In the genomic region with DNA sequence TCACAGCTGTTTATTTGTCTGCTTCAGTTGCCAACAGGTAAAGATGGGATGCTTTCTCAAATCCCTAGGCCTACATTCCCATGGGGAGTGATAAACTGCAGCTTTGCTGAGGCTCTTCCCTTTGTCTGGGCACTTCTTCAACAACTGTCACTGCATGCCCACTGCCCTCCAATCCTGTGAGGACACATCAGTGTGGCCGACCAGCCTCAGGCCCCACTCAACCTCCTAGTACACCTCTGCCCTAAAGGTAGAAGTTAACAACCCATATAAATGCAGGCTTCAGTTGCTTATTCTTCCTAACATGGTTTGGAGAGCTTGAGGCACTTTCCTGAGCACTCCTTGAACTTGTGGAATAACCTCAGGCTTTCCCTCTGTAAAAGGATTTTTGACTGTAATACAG, we compare ENCODE assay signal across 36 cellular contexts. TPM values are rescaled to one million over a fixed set of nuclear protein-coding genes. Genes with fewer than 3 reads are reported as not detected.
"Had no signal": no experiment of that assay in that cellular context is flagged by ENCODE, and none has a peak within 500 bp of the region (broad histone marks: within the 10 kb centered on the region; RNA-seq: fewer than 3 reads in every experiment).

No MANE protein-coding gene starts in this region.

- H3K27me3 Mint-ChIP-seq: activated B cell treated with CpG ODN at 0.5 μM for 24 hours; activated CD4-positive, alpha-beta memory T cell treated with anti-CD3 and anti-CD28 coated beads, Interleukin-2, amount 10 ng/mL, durations not matched to agents 7 days and 5 days; activated CD4-positive, alpha-beta T cell treated with anti-CD3 and anti-CD28 coated beads, Interleukin-2, amount 10 ng/mL, durations not matched to agents 24 days and 14 days; activated CD8-positive, alpha-beta memory T cell treated with anti-CD3 and anti-CD28 coated beads, Interleukin-2, amount 10 ng/mL, durations not matched to agents 7 days and 5 days; activated naive CD4-positive, alpha-beta T cell treated with anti-CD3 and anti-CD28 coated beads, Interleukin-2, amount 10 ng/mL, durations not matched to agents 7 days and 5 days; activated naive CD4-positive, alpha-beta T cell treated with anti-CD3 and anti-CD28 coated beads, Interleukin-2, amount 50 U/mL, for 24 hours; activated naive CD8-positive, alpha-beta T cell; activated naive CD8-positive, alpha-beta T cell treated with anti-CD3 and anti-CD28 coated beads, Interleukin-2, amount 10 ng/mL, durations not matched to agents 7 days and 5 days; activated naive CD8-positive, alpha-beta T cell treated with anti-CD3 and anti-CD28 coated beads, Interleukin-2, amount 50 U/mL, for 24 hours; activated T-cell treated with anti-CD3 and anti-CD28 coated beads, Interleukin-2, amount 50 U/mL, for 24 hours; brain; central memory CD8-positive, alpha-beta T cell had no signal

- H3K36me3 Mint-ChIP-seq: activated naive CD8-positive, alpha-beta T cell treated with anti-CD3 and anti-CD28 coated beads, Interleukin-2, amount 10 ng/mL, durations not matched to agents 7 days and 5 days had no signal

- DNase-seq: activated B cell treated with CpG ODN at 0.5 μM for 24 hours; activated CD4-positive, alpha-beta memory T cell treated with anti-CD3 and anti-CD28 coated beads, Interleukin-2, amount 10 ng/mL, durations not matched to agents 7 days and 5 days; activated CD4-positive, alpha-beta T cell treated with anti-CD3 and anti-CD28 coated beads for 4 hours; activated CD4-positive, alpha-beta T cell treated with anti-CD3 and anti-CD28 coated beads, Interleukin-2, amount 10 ng/mL, durations not matched to agents 24 days and 14 days; activated CD4-positive, alpha-beta T cell treated with anti-CD3 and anti-CD28 coated beads, Interleukin-2, amount 50 U/mL, for 1 hour; activated CD4-positive, alpha-beta T cell treated with anti-CD3 and anti-CD28 coated beads, Interleukin-2, amount 50 U/mL, for 48 hours; activated CD4-positive, CD25-positive, alpha-beta regulatory T cell treated with anti-CD3 and anti-CD28 coated beads, Interleukin-2, amount 50 U/mL, for 72 hours; activated CD8-positive, alpha-beta memory T cell treated with anti-CD3 and anti-CD28 coated beads for 24 hours; activated CD8-positive, alpha-beta memory T cell treated with anti-CD3 and anti-CD28 coated beads, Interleukin-2, amount 10 ng/mL, durations not matched to agents 7 days and 5 days; activated CD8-positive, alpha-beta memory T cell treated with anti-CD3 and anti-CD28 coated beads, Interleukin-2, amount 50 U/mL, for 48 hours; activated CD8-positive, alpha-beta T cell treated with anti-CD3 and anti-CD28 coated beads, Interleukin-2, amount 10 ng/mL, durations not matched to agents 7 days and 5 days; activated effector memory CD4-positive, alpha-beta T cell treated with anti-CD3 and anti-CD28 coated beads, Interleukin-2, amount 50 U/mL, for 16 hours; activated naive CD4-positive, alpha-beta T cell treated with anti-CD3 and anti-CD28 coated beads, Interleukin-2, amount 10 ng/mL, durations not matched to agents 7 days and 5 days; activated naive CD4-positive, alpha-beta T cell treated with Interleukin-2 at 50 U/mL for 16 hours; activated naive CD8-positive, alpha-beta T cell treated with anti-CD3 and anti-CD28 coated beads, Interleukin-2, amount 10 ng/mL, durations not matched to agents 7 days and 5 days; activated naive CD8-positive, alpha-beta T cell treated with anti-CD3 and anti-CD28 coated beads, Interleukin-2, amount 50 U/mL, for 24 hours; activated T-cell treated with anti-CD3 and anti-CD28 coated beads, Interleukin-2, amount 50 U/mL, for 24 hours; activated T-cell treated with anti-CD3 and anti-CD28 coated beads, Interleukin-2, amount 50 U/mL, for 48 hours; amygdala; anterior cingulate cortex; caudate nucleus; cerebellar nuclear complex; SW 1271; T-helper 1 cell; T-helper 2 cell; T-helper 9 cell had no signal

- H3K4me3 Mint-ChIP-seq: activated B cell treated with CpG ODN at 0.5 μM for 24 hours; activated CD4-positive, alpha-beta memory T cell treated with anti-CD3 and anti-CD28 coated beads, Interleukin-2, amount 10 ng/mL, durations not matched to agents 7 days and 5 days; activated CD4-positive, alpha-beta T cell treated with anti-CD3 and anti-CD28 coated beads, Interleukin-2, amount 10 ng/mL, durations not matched to agents 24 days and 14 days; activated CD8-positive, alpha-beta memory T cell treated with anti-CD3 and anti-CD28 coated beads, Interleukin-2, amount 10 ng/mL, durations not matched to agents 7 days and 5 days; activated CD8-positive, alpha-beta T cell treated with anti-CD3 and anti-CD28 coated beads, Interleukin-2, amount 10 ng/mL, durations not matched to agents 7 days and 5 days; activated naive CD4-positive, alpha-beta T cell treated with anti-CD3 and anti-CD28 coated beads, Interleukin-2, amount 10 ng/mL, durations not matched to agents 7 days and 5 days; activated naive CD4-positive, alpha-beta T cell treated with anti-CD3 and anti-CD28 coated beads, Interleukin-2, amount 50 U/mL, for 24 hours; activated naive CD8-positive, alpha-beta T cell; activated naive CD8-positive, alpha-beta T cell treated with anti-CD3 and anti-CD28 coated beads, Interleukin-2, amount 10 ng/mL, durations not matched to agents 7 days and 5 days; activated naive CD8-positive, alpha-beta T cell treated with anti-CD3 and anti-CD28 coated beads, Interleukin-2, amount 50 U/mL, for 24 hours; activated T-cell treated with anti-CD3 and anti-CD28 coated beads, Interleukin-2, amount 50 U/mL, for 24 hours; brain; central memory CD8-positive, alpha-beta T cell; T-helper 1 cell treated with Interleukin-12 subunit alpha and Interleukin-12 subunit beta and Interleukin-4 antibody, amounts not matched to agents 30 μg/mL and 1 μg/mL, for 36 hours; T-helper 2 cell treated with Interferon-gamma antibody and Interleukin-4, amounts not matched to agents 5 μg/mL and 100 μg/mL, for 36 hours had no signal

- H3K9me3 ChIP-seq: ascending aorta had no signal

- H3K27ac ChIP-seq: ascending aorta, cardiac muscle cell, VCaP had no signal

- H3K36me3 ChIP-seq: cardiac muscle cell had no signal

- H3K27ac Mint-ChIP-seq: activated B cell treated with CpG ODN at 0.5 μM for 24 hours; activated CD4-positive, alpha-beta memory T cell treated with anti-CD3 and anti-CD28 coated beads, Interleukin-2, amount 10 ng/mL, durations not matched to agents 7 days and 5 days; activated CD4-positive, alpha-beta T cell treated with anti-CD3 and anti-CD28 coated beads, Interleukin-2, amount 10 ng/mL, durations not matched to agents 24 days and 14 days; activated CD8-positive, alpha-beta memory T cell treated with anti-CD3 and anti-CD28 coated beads, Interleukin-2, amount 10 ng/mL, durations not matched to agents 7 days and 5 days; activated CD8-positive, alpha-beta T cell treated with anti-CD3 and anti-CD28 coated beads, Interleukin-2, amount 10 ng/mL, durations not matched to agents 7 days and 5 days; activated naive CD4-positive, alpha-beta T cell treated with anti-CD3 and anti-CD28 coated beads, Interleukin-2, amount 10 ng/mL, durations not matched to agents 7 days and 5 days; activated naive CD4-positive, alpha-beta T cell treated with anti-CD3 and anti-CD28 coated beads, Interleukin-2, amount 50 U/mL, for 24 hours; activated naive CD8-positive, alpha-beta T cell; activated naive CD8-positive, alpha-beta T cell treated with anti-CD3 and anti-CD28 coated beads, Interleukin-2, amount 10 ng/mL, durations not matched to agents 7 days and 5 days; activated naive CD8-positive, alpha-beta T cell treated with anti-CD3 and anti-CD28 coated beads, Interleukin-2, amount 50 U/mL, for 24 hours; activated T-cell treated with anti-CD3 and anti-CD28 coated beads, Interleukin-2, amount 50 U/mL, for 24 hours; T-helper 1 cell treated with Interleukin-12 subunit alpha and Interleukin-12 subunit beta and Interleukin-4 antibody, amounts not matched to agents 30 μg/mL and 1 μg/mL, for 36 hours; T-helper 2 cell treated with Interferon-gamma antibody and Interleukin-4, amounts not matched to agents 5 μg/mL and 100 μg/mL, for 36 hours had no signal

- H3K27me3 ChIP-seq: ascending aorta, cardiac muscle cell had no signal

- H3K4me3 ChIP-seq: ascending aorta, cardiac muscle cell had no signal

- H3K4me1 Mint-ChIP-seq: activated B cell treated with CpG ODN at 0.5 μM for 24 hours; activated CD4-positive, alpha-beta memory T cell treated with anti-CD3 and anti-CD28 coated beads, Interleukin-2, amount 10 ng/mL, durations not matched to agents 7 days and 5 days; activated CD4-positive, alpha-beta T cell treated with anti-CD3 and anti-CD28 coated beads, Interleukin-2, amount 10 ng/mL, durations not matched to agents 24 days and 14 days; activated CD8-positive, alpha-beta memory T cell treated with anti-CD3 and anti-CD28 coated beads, Interleukin-2, amount 10 ng/mL, durations not matched to agents 7 days and 5 days; activated naive CD4-positive, alpha-beta T cell treated with anti-CD3 and anti-CD28 coated beads, Interleukin-2, amount 10 ng/mL, durations not matched to agents 7 days and 5 days; activated naive CD4-positive, alpha-beta T cell treated with anti-CD3 and anti-CD28 coated beads, Interleukin-2, amount 50 U/mL, for 24 hours; activated naive CD8-positive, alpha-beta T cell treated with anti-CD3 and anti-CD28 coated beads, Interleukin-2, amount 10 ng/mL, durations not matched to agents 7 days and 5 days; activated naive CD8-positive, alpha-beta T cell treated with anti-CD3 and anti-CD28 coated beads, Interleukin-2, amount 50 U/mL, for 24 hours; central memory CD8-positive, alpha-beta T cell had no signal

- H3K9me3 Mint-ChIP-seq: activated B cell treated with CpG ODN at 0.5 μM for 24 hours; activated CD4-positive, alpha-beta memory T cell treated with anti-CD3 and anti-CD28 coated beads, Interleukin-2, amount 10 ng/mL, durations not matched to agents 7 days and 5 days; activated CD4-positive, alpha-beta T cell treated with anti-CD3 and anti-CD28 coated beads, Interleukin-2, amount 10 ng/mL, durations not matched to agents 24 days and 14 days; activated naive CD4-positive, alpha-beta T cell treated with anti-CD3 and anti-CD28 coated beads, Interleukin-2, amount 10 ng/mL, durations not matched to agents 7 days and 5 days; activated naive CD4-positive, alpha-beta T cell treated with anti-CD3 and anti-CD28 coated beads, Interleukin-2, amount 50 U/mL, for 24 hours; activated naive CD8-positive, alpha-beta T cell treated with anti-CD3 and anti-CD28 coated beads, Interleukin-2, amount 10 ng/mL, durations not matched to agents 7 days and 5 days; activated naive CD8-positive, alpha-beta T cell treated with anti-CD3 and anti-CD28 coated beads, Interleukin-2, amount 50 U/mL, for 24 hours; activated T-cell treated with anti-CD3 and anti-CD28 coated beads, Interleukin-2, amount 50 U/mL, for 24 hours; brain; central memory CD8-positive, alpha-beta T cell; T-helper 1 cell treated with Interleukin-12 subunit alpha and Interleukin-12 subunit beta and Interleukin-4 antibody, amounts not matched to agents 30 μg/mL and 1 μg/mL, for 36 hours; T-helper 2 cell treated with Interferon-gamma antibody and Interleukin-4, amounts not matched to agents 5 μg/mL and 100 μg/mL, for 36 hours had no signal

- ATAC-seq: activated CD8-positive, alpha-beta memory T cell treated with anti-CD3 and anti-CD28 coated beads, Interleukin-2, amount 10 ng/mL, durations not matched to agents 7 days and 5 days; activated CD8-positive, alpha-beta T cell treated with anti-CD3 and anti-CD28 coated beads, Interleukin-2, amount 10 ng/mL, durations not matched to agents 7 days and 5 days; activated naive CD8-positive, alpha-beta T cell treated with anti-CD3 and anti-CD28 coated beads, Interleukin-2, amount 50 U/mL, for 24 hours had no signal

- H3K4me1 ChIP-seq: ascending aorta had no signal

RNA-seq across cellular contexts. Expression of a gene that starts 49.6 kb away (rescaled TPM):
- total RNA-seq: activated B cell treated with CpG ODN at 0.5 μM for 24 hours; activated CD4-positive, alpha-beta memory T cell treated with anti-CD3 and anti-CD28 coated beads, Interleukin-2, amount 10 ng/mL, durations not matched to agents 7 days and 5 days; activated CD4-positive, alpha-beta T cell treated with anti-CD3 and anti-CD28 coated beads, Interleukin-2, amount 10 ng/mL, durations not matched to agents 24 days and 14 days; activated CD8-positive, alpha-beta memory T cell treated with anti-CD3 and anti-CD28 coated beads, Interleukin-2, amount 10 ng/mL, durations not matched to agents 7 days and 5 days; activated CD8-positive, alpha-beta T cell treated with anti-CD3 and anti-CD28 coated beads, Interleukin-2, amount 10 ng/mL, durations not matched to agents 7 days and 5 days; activated naive CD8-positive, alpha-beta T cell treated with anti-CD3 and anti-CD28 coated beads, Interleukin-2, amount 10 ng/mL, durations not matched to agents 7 days and 5 days; ascending aorta; bronchial epithelial cell; cardiac muscle cell had no signal
- polyA plus RNA-seq: cardiac muscle cell had no signal
